8 cellular contexts compared by ENCODE assay signal in genomic region chr14:50064993-50065392, GRCh38. TPM values are rescaled to one million over a fixed set of nuclear protein-coding genes. Genes with fewer than 3 reads are reported as not detected.
DNase-seq lines count a peak whose midpoint lies in the region; ATAC-seq and TF ChIP-seq lines count a peak whose summit lies in the region.

No MANE protein-coding gene starts in this region.

- H4K12ac ChIP-seq in trophoblast cell (ENCODE audit: low read depth, low read length) = no peak overlapping the region

- peak overlapping the region; percentile 61 for H3K14ac ChIP-seq in trophoblast cell (ENCODE audit: low read length)

- peak; percentile 57 for ATAC-seq in GM18861 (IDR thresholded peaks at IDR 0.05; ENCODE audit: unreplicated experiment)
- peak; percentile 54 for ATAC-seq in HG02870 (IDR thresholded peaks at IDR 0.05; ENCODE audit: unreplicated experiment)
- ATAC-seq in activated naive CD4-positive, alpha-beta T cell treated with anti-CD3 and anti-CD28 coated beads, Interleukin-2, amount 50 U/mL, for 72 hours = peak; percentile 75 to 76

- H2BK12ac ChIP-seq in trophoblast cell (ENCODE audit: low read length) = peak overlapping the region; percentile 81

- H3K36me3 ChIP-seq in trophoblast cell (ENCODE audit: control insufficient read depth in 1 of 2, insufficient read depth in 2 of 2, low read length in 2 of 2) = no peaks in the 10 kb centered on the region

- peak overlapping the region; percentile 92 for H2BK120ac ChIP-seq in trophoblast cell (ENCODE audit: insufficient read depth, low read length, poor library complexity)

- no peak overlapping the region for H3K23ac ChIP-seq in trophoblast cell (ENCODE audit: low read length)

- TF ChIP-seq CTCF in coronary artery (IDR thresholded peaks at IDR 0.05) = no peak

- no peak overlapping the region for H3K4me2 ChIP-seq in trophoblast cell (ENCODE audit: low read length)

- H3K36me3 Mint-ChIP-seq in activated naive CD4-positive, alpha-beta T cell treated with anti-CD3 and anti-CD28 coated beads, Interleukin-2, amount 50 U/mL, for 72 hours = peaks cover 24 to 38% of the 10 kb centered on the region in 2 donors

- H3K18ac ChIP-seq in trophoblast cell (ENCODE audit: low read length) = no peak overlapping the region

- peaks cover 11% of the 10 kb centered on the region for H3K79me2 ChIP-seq in trophoblast cell (ENCODE audit: control insufficient read depth, insufficient read depth, low read length, poor library complexity)

- peak overlapping the region; percentile 83 for H2AK5ac ChIP-seq in trophoblast cell (ENCODE audit: low read length)

- no peak overlapping the region for H3K4ac ChIP-seq in trophoblast cell (ENCODE audit: low read depth, low read length)

- peak overlapping the region; percentile 92 for H3K27ac Mint-ChIP-seq in activated naive CD4-positive, alpha-beta T cell treated with anti-CD3 and anti-CD28 coated beads, Interleukin-2, amount 50 U/mL, for 72 hours

- no peak overlapping the region for H2AFZ ChIP-seq in trophoblast cell (ENCODE audit: insufficient read depth, low read length, poor library complexity)

- H3K4me1 ChIP-seq in trophoblast cell (ENCODE audit: control insufficient read depth in 1 of 2, insufficient read depth in 2 of 2, low read length in 2 of 2) = peaks cover 32 to 37% of the 10 kb centered on the region in 2 experiments

- H2BK5ac ChIP-seq in trophoblast cell (ENCODE audit: low read depth, low read length, poor library complexity) = no peak overlapping the region

- H3K4me3 ChIP-seq in trophoblast cell (ENCODE audit: low read depth, low read length) = no peak overlapping the region
- no peak overlapping the region for H3K4me3 ChIP-seq in coronary artery

- H3K27ac ChIP-seq in trophoblast cell (ENCODE audit: low read depth, low read length) (no peak overlapping the region), coronary artery (no peak overlapping the region)

- no peak overlapping the region for H3K9ac ChIP-seq in trophoblast cell (ENCODE audit: low read length)

- no peak overlapping the region for H4K8ac ChIP-seq in trophoblast cell (ENCODE audit: low read depth, low read length)

- no peaks in the 10 kb centered on the region for H3K27me3 ChIP-seq in trophoblast cell (ENCODE audit: insufficient read depth, low read length)

- DNase-seq in OCI-M1 (lab: John Stamatoyannopoulos, UW) (peak; percentile 90), trophoblast cell (peak in 1 of 2 donors; percentile 39), coronary artery (ENCODE audit: low spot score) (no peak), RKO (ENCODE audit: low spot score) (no peak), DMS 273 treated with DMSO at 0.1 percent for 48 hours (lab: John Stamatoyannopoulos, UW) (no peak)
- DNase-seq in activated naive CD4-positive, alpha-beta T cell treated with anti-CD3 and anti-CD28 coated beads, Interleukin-2, amount 50 U/mL, for 72 hours (ENCODE audit: low spot score in 2 of 2) = peak; percentile 63 to 73

- no CpG with 5 or more reads among the region's 4 CpGs for WGBS in trophoblast cell (ENCODE audit: extremely low coverage, insufficient coverage, insufficient read length)

- H3K9me3 Mint-ChIP-seq in activated naive CD4-positive, alpha-beta T cell treated with anti-CD3 and anti-CD28 coated beads, Interleukin-2, amount 50 U/mL, for 72 hours = peaks cover 0 to 5% of the 10 kb centered on the region in 2 donors

- H4K91ac ChIP-seq in trophoblast cell (ENCODE audit: low read depth, low read length) = peak overlapping the region; percentile 75

- no peaks in the 10 kb centered on the region for H3K9me3 ChIP-seq in trophoblast cell (ENCODE audit: insufficient read depth, low read depth, low read length)

- H3K79me1 ChIP-seq in trophoblast cell (ENCODE audit: low read length) = peaks cover 37% of the 10 kb centered on the region

RNA-seq across cellular contexts. Expression of gene VCPKMT, which starts 51.4 kb away (rescaled TPM):
- 10 to 100 TPM in 1 of 2 donors, 1 to 10 TPM in 1; 6.9 to 18.8 TPM for total RNA-seq in activated naive CD4-positive, alpha-beta T cell treated with anti-CD3 and anti-CD28 coated beads, Interleukin-2, amount 50 U/mL, for 72 hours
- polyA plus RNA-seq in trophoblast cell (2013) = 15.5 and 17.3 TPM in 2 replicates

Comparison
In these comparisons a context has a peak if more than half of its experiments do, and no peak if none do; other contexts are left out.
1. DNase-seq: peak in OCI-M1 (single experiment) and activated naive CD4-positive, alpha-beta T cell treated with anti-CD3 and anti-CD28 coated beads, Interleukin-2, amount 50 U/mL, for 72 hours (2 of 2); none in coronary artery (single experiment), RKO (single experiment) and DMS 273 treated with DMSO at 0.1 percent for 48 hours (single experiment).
2. Peak in every context shown above with its lines, with median percentiles within 50 percentile points of each other: ATAC-seq.